17 cellular contexts compared by ENCODE assay signal in the genomic region with DNA sequence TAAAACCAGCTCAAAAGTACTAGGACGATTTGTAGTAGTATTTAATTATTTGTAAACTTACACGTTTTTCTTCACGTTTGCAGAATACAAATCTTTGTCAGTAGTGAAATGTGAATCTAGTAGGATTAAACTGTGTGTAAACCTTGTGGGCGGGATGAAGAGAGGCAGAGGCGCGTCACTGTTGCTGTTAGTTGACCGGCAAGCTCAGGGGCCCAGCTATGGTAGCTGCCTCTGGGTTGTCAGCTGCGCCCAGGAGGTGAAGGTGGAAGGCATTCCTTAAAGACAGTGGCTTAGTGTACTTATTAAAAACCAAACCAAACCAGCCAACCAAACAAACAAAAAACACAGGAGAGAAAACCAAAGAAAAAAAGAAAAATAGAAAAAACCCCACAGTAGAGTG.
A peak's percentile ranks its signal among the peaks of the same experiment; 100 is the strongest.
DNase-seq lines count a peak whose midpoint lies in the region; ATAC-seq and TF ChIP-seq lines count a peak whose summit lies in the region.
"Had no signal": no experiment of that assay in that cellular context is flagged by ENCODE, and none has a peak within 500 bp of the region (broad histone marks: within the 10 kb centered on the region; RNA-seq: fewer than 3 reads in every experiment).

No MANE protein-coding gene starts in this region.

- peak overlapping the region in 2 of 3 donors; percentile 11 to 84 for H3K27ac Mint-ChIP-seq in CD4-positive, CD25-positive, alpha-beta regulatory T cell
- H3K27ac Mint-ChIP-seq in CD8-positive, alpha-beta memory T cell = peak overlapping the region in 5 of 8 donors; percentile 9 to 69 (median 52)
- peak overlapping the region in 3 of 5 experiments; percentile 10 to 48 (median 18) for H3K27ac Mint-ChIP-seq in brain
- H3K27ac Mint-ChIP-seq in natural killer cell = peak overlapping the region; percentile 27 to 60

- H3K9me3 Mint-ChIP-seq in CD4-positive, CD25-positive, alpha-beta regulatory T cell = no peaks in the 10 kb centered on the region
- H3K9me3 Mint-ChIP-seq in CD8-positive, alpha-beta memory T cell = no peaks in the 10 kb centered on the region
- H3K9me3 Mint-ChIP-seq in brain = no peaks in the 10 kb centered on the region
- H3K9me3 Mint-ChIP-seq in natural killer cell = no peaks in the 10 kb centered on the region

- peaks cover 62% of the 10 kb centered on the region for H3K36me3 Mint-ChIP-seq in CD4-positive, CD25-positive, alpha-beta regulatory T cell
- H3K36me3 Mint-ChIP-seq in CD8-positive, alpha-beta memory T cell = peaks cover 4 to 90% (median 33%) of the 10 kb centered on the region in 3 donors
- H3K36me3 Mint-ChIP-seq in brain = peaks cover 62% of the 10 kb centered on the region
- peaks cover 30% of the 10 kb centered on the region for H3K36me3 Mint-ChIP-seq in natural killer cell

- no peak overlapping the region for H3K4me3 ChIP-seq in CD4-positive, CD25-positive, alpha-beta regulatory T cell (ENCODE audit: low read depth, low read length)
- no peak overlapping the region for H3K4me3 ChIP-seq in CD8-positive, alpha-beta memory T cell (ENCODE audit: low read length)

- no peaks in the 10 kb centered on the region for H3K27me3 ChIP-seq in CD4-positive, CD25-positive, alpha-beta regulatory T cell (ENCODE audit: control insufficient read depth, insufficient read depth, low read length)
- no peaks in the 10 kb centered on the region for H3K27me3 ChIP-seq in CD8-positive, alpha-beta memory T cell (ENCODE audit: insufficient read depth, low read length, poor library complexity, severe bottlenecking)

- H3K4me1 ChIP-seq in CD4-positive, CD25-positive, alpha-beta regulatory T cell (ENCODE audit: control insufficient read depth, insufficient read depth, low read length, poor library complexity, severe bottlenecking) = peaks cover 7% of the 10 kb centered on the region
- H3K4me1 ChIP-seq in CD8-positive, alpha-beta memory T cell (ENCODE audit: insufficient read depth, low read length) = peaks cover 5% of the 10 kb centered on the region

- CTCF ChIA-PET in CD8-positive, alpha-beta memory T cell (lab: Charles Lee) = interaction anchor here (0.7 kb wide), 1 partner anchor 417 kb away, joined by 4 read pairs; no protein-coding TSS in a partner anchor

- intact Hi-C loops in natural killer cell (cut with micrococcal nuclease) = no loop called here

- TF ChIP-seq CTCF in brain (conservative IDR thresholded peaks at IDR 0.05) = no peak
- no peak for TF ChIP-seq CTCF in natural killer cell (IDR thresholded peaks at IDR 0.05)

- DNase-seq in CD4-positive, CD25-positive, alpha-beta regulatory T cell = no peak
- no peak for DNase-seq in CD8-positive, alpha-beta memory T cell
- DNase-seq in natural killer cell = no peak
- DNase-seq in NCI-H526 treated with DMSO at 0.1 percent for 48 hours (lab: John Stamatoyannopoulos, UW) = no peak
- DNase-seq in COR-L47 (lab: John Stamatoyannopoulos, UW) = no peak
- DNase-seq in NCI-H524 (lab: John Stamatoyannopoulos, UW) = no peak
- DNase-seq in NCI-H526 (lab: John Stamatoyannopoulos, UW) = no peak
- DNase-seq: AML-193, DMS 273 treated with DMSO at 0.1 percent for 48 hours, NCI-H1092, NCI-H2107, NCI-H345, NCI-H82, SHP77 had no signal

- POLR2A ChIA-PET in CD8-positive, alpha-beta memory T cell (lab: Charles Lee) = no interaction called here

- peaks cover 0 to 36% (median 22%) of the 10 kb centered on the region in 4 donors for H3K4me1 Mint-ChIP-seq in CD4-positive, CD25-positive, alpha-beta regulatory T cell
- H3K4me1 Mint-ChIP-seq in CD8-positive, alpha-beta memory T cell = peaks cover 21 to 26% (median 22%) of the 10 kb centered on the region in 3 donors
- peaks cover 21% of the 10 kb centered on the region for H3K4me1 Mint-ChIP-seq in brain
- H3K4me1 Mint-ChIP-seq in natural killer cell = peaks cover 34 to 40% of the 10 kb centered on the region in 2 donors

- no peak for ATAC-seq in CD4-positive, CD25-positive, alpha-beta regulatory T cell (ENCODE audit: low read depth in 2 of 2)
- no peak for ATAC-seq in natural killer cell
- ATAC-seq: Panc1 had no signal

- H3K27ac ChIP-seq in CD4-positive, CD25-positive, alpha-beta regulatory T cell (ENCODE audit: insufficient read depth, low read length, poor library complexity, severe bottlenecking) = no peak overlapping the region
- H3K27ac ChIP-seq in CD8-positive, alpha-beta memory T cell (ENCODE audit: low read depth, low read length) = no peak overlapping the region
- H3K27ac ChIP-seq: HL-60 had no signal

- H3K4me3 Mint-ChIP-seq in CD4-positive, CD25-positive, alpha-beta regulatory T cell = no peak overlapping the region
- no peak overlapping the region for H3K4me3 Mint-ChIP-seq in CD8-positive, alpha-beta memory T cell
- H3K4me3 Mint-ChIP-seq in brain (no peak overlapping the region), natural killer cell (no peak overlapping the region)

- no peaks in the 10 kb centered on the region for H3K9me3 ChIP-seq in CD4-positive, CD25-positive, alpha-beta regulatory T cell (ENCODE audit: control insufficient read depth in 2 of 2, low read length in 2 of 2)
- H3K9me3 ChIP-seq in CD8-positive, alpha-beta memory T cell (ENCODE audit: low read length) = no peaks in the 10 kb centered on the region

- H3K36me3 ChIP-seq in CD4-positive, CD25-positive, alpha-beta regulatory T cell (ENCODE audit: control insufficient read depth, insufficient read depth, low read length) = peaks cover 71% of the 10 kb centered on the region
- H3K36me3 ChIP-seq in CD8-positive, alpha-beta memory T cell (ENCODE audit: insufficient read depth, low read length) = peaks cover 53% of the 10 kb centered on the region

- no peaks in the 10 kb centered on the region for H3K27me3 Mint-ChIP-seq in CD4-positive, CD25-positive, alpha-beta regulatory T cell
- H3K27me3 Mint-ChIP-seq in CD8-positive, alpha-beta memory T cell = no peaks in the 10 kb centered on the region
- H3K27me3 Mint-ChIP-seq in brain = no peaks in the 10 kb centered on the region
- H3K27me3 Mint-ChIP-seq in natural killer cell (ENCODE audit: low read depth in 2 of 2) = no peaks in the 10 kb centered on the region
